Comparison of ENCODE assay signal across 8 cellular contexts in the genomic region with DNA sequence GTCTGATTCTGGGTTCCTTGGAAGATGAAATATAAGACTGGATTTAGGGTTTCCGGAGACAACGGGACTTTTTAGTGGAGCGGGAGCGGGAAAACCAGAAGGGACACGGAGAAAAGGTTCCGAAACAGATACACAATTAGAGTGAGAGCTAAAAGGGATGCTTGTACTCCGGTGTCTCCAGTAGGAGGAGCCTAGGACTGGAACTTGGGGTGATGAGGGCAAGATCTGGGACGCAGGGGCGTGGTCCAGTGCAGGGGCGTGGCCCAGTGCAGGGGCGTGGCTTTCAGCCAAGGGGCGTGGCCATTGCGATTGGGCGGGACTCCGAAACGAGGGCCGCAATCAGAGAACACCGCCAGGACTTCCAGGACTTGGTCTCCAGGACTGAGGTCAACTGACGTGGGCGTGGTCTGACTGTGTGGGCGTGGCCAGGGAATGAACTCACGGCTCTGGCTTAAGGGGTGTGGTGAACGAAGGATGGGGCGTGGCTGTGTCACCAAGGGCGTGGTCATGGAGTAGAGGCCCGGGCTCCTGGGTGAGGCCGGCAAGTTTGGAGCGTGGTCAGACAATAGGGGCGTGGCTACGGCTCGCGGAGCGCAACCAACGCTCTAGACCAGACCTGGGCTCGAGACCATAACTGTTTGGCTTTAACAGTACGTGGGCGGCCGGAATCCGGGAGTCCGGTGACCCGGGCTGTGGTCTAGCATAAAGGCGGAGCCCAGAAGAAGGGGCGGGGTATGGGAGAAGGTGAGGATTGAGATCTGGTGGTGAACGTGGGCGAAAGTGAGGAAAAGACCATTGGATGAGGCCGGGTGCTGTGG. TPM values are rescaled to one million over a fixed set of nuclear protein-coding genes. Genes with fewer than 3 reads are reported as not detected.
DNase-seq lines count a peak whose midpoint lies in the region; ATAC-seq, FAIRE-seq and TF ChIP-seq lines count a peak whose summit lies in the region.

Gene DKKL1 (plus strand): TSS at position 613 of the 818 bp plus-strand sequence. CDS start 122 bp downstream, at position 735.

- peaks cover 42% of the 10 kb centered on the region for H3K4me1 ChIP-seq in CD8-positive, alpha-beta T cell (ENCODE audit: insufficient read depth, low read length)
- H3K4me1 ChIP-seq in HCT116 (ENCODE audit: control insufficient read depth in 1 of 2, insufficient read depth in 2 of 2, low read length in 2 of 2) (peaks cover 10 to 27% of the 10 kb centered on the region in 2 experiments), mesenchymal stem cell (ENCODE audit: control insufficient read depth, insufficient read depth, low read depth, low read length) (peaks cover 16% of the 10 kb centered on the region)

- no peak for TF ChIP-seq CTCF in CD8-positive, alpha-beta T cell (IDR thresholded peaks at IDR 0.05)
- peak in 1 of 3 experiments; percentile 22; a peak in 3 of 6 replicates for TF ChIP-seq CTCF in HCT116 (IDR thresholded peaks at IDR 0.05 in 2 of 3, conservative IDR thresholded peaks at IDR 0.05 in 1 of 3; ENCODE audit: borderline replicate concordance in 1 of 3, insufficient read depth in 1 of 3, low read depth in 2 of 3, low read length in 2 of 3)

- peak within 1 kb of the TSS; percentile 62 for H4K8ac ChIP-seq in mesenchymal stem cell (ENCODE audit: low read length)

- RAD21 ChIA-PET in HCT116 (lab: Charles Lee; ENCODE audit: low non-redundant PET in 1 of 2, low total read pairs in 2 of 2, uncharacterized antibody in 2 of 2, unreplicated experiment in 2 of 2), result interaction anchor here in 1 of 2 experiments (1.0 kb wide), 1 partner anchor 28 kb away, joined by 3 read pairs; no protein-coding TSS in a partner anchor

- H3K27me3 ChIP-seq in CD8-positive, alpha-beta T cell (ENCODE audit: insufficient read depth, low read length), result peaks cover 7% of the 10 kb centered on the region
- H3K27me3 ChIP-seq in HCT116 (ENCODE audit: insufficient read depth, low read length) (no peaks in the 10 kb centered on the region), mesenchymal stem cell (ENCODE audit: control insufficient read depth in 1 of 2, insufficient read depth in 1 of 2, low read length in 2 of 2) (no peaks in the 10 kb centered on the region)

- peak within 1 kb of the TSS; percentile 31 for H3K4me3 ChIP-seq in CD8-positive, alpha-beta T cell (ENCODE audit: low read depth, low read length)
- H3K4me3 ChIP-seq in HCT116 (replicated peaks in 1 of 2; ENCODE audit: low read depth in 1 of 2, low read length in 2 of 2) (peak within 1 kb of the TSS; percentile 93), mesenchymal stem cell (ENCODE audit: insufficient read depth in 1 of 2, low read depth in 1 of 2, low read length in 2 of 2) (peak within 1 kb of the TSS; percentile 44 to 90)

- no peak within 1 kb of the TSS for H3K27ac Mint-ChIP-seq in CD8-positive, alpha-beta T cell

- H2AK5ac ChIP-seq in mesenchymal stem cell (ENCODE audit: low read length, severe bottlenecking), result peak within 1 kb of the TSS; percentile 38

- no peak for TF ChIP-seq POLR2A in HCT116 (IDR thresholded peaks at IDR 0.05; ENCODE audit: borderline replicate concordance, extremely low read depth, insufficient read depth, insufficient read length)

- peak within 1 kb of the TSS; percentile 100 for H3K4me2 ChIP-seq in HCT116 (ENCODE audit: low read length)
- peak within 1 kb of the TSS; percentile 75 for H3K4me2 ChIP-seq in mesenchymal stem cell (ENCODE audit: low read length, poor library complexity, severe bottlenecking)

- H3K27ac ChIP-seq in CD8-positive, alpha-beta T cell (ENCODE audit: low read depth, low read length), result no peak within 1 kb of the TSS
- H3K27ac ChIP-seq in HCT116 (ENCODE audit: low read depth, low read length) (peak within 1 kb of the TSS; percentile 94), mesenchymal stem cell (ENCODE audit: low read length, poor library complexity, severe bottlenecking) (peak within 1 kb of the TSS; percentile 83)

- no peaks in the 10 kb centered on the region for H3K9me2 ChIP-seq in HCT116 (ENCODE audit: insufficient read depth)

- DNase-seq in CD8-positive, alpha-beta T cell, result peak; percentile 26 to 77 (median 49)
- DNase-seq in HCT116 (ENCODE audit: low read depth, low spot score) (peak; percentile 99), NCI-H524 treated with DMSO at 0.1 percent for 48 hours (lab: John Stamatoyannopoulos, UW) (peak; percentile 58), mesenchymal stem cell (peak; percentile 99), GDM1 (lab: John Stamatoyannopoulos, UW) (no peak)
- peak; percentile 19 to 34 for DNase-seq in activated CD8-positive, alpha-beta memory T cell treated with anti-CD3 and anti-CD28 coated beads for 1 hour (ENCODE audit: extremely low read depth in 1 of 2, low read depth in 1 of 2)
- peak; percentile 71 to 85 (median 82) for DNase-seq in stimulated activated CD4-positive, alpha-beta T cell treated with anti-CD3 and anti-CD28 coated beads, TNF-alpha, amount 100 ng/mL, for 48 hours (ENCODE audit: low read depth in 3 of 3)

- no peaks in the 10 kb centered on the region for H3K36me3 Mint-ChIP-seq in CD8-positive, alpha-beta T cell

- no TSS peak for BruUV-seq in HCT116 (replicated peaks; lab: Mats Ljungman, UMichigan)

- H2BK5ac ChIP-seq in mesenchymal stem cell (ENCODE audit: low read depth, low read length, poor library complexity, severe bottlenecking), result peak within 1 kb of the TSS; percentile 35

- H4K20me1 ChIP-seq in HCT116 (ENCODE audit: insufficient read depth), result no peaks in the 10 kb centered on the region

- no peak within 1 kb of the TSS for H2BK12ac ChIP-seq in mesenchymal stem cell (ENCODE audit: low read length in 2 of 2)

- no peak; the same call in none of the 2 replicates for TF ChIP-seq RAD21 in HCT116 (IDR thresholded peaks at IDR 0.05; ENCODE audit: low read depth)

- peaks cover 31% of the 10 kb centered on the region for H3K27me3 Mint-ChIP-seq in CD8-positive, alpha-beta T cell (ENCODE audit: low read depth)

- CTCF ChIA-PET in CD8-positive, alpha-beta T cell (lab: Charles Lee), result no interaction called here
- CTCF ChIA-PET in HCT116 (lab: Charles Lee), result interaction anchor here (0.6 to 1.1 kb wide), 5 partner anchors 21 to 939 kb away, joined by 3 to 4 read pairs (median 3); partner anchors contain the start of gene DHDH

- peak within 1 kb of the TSS; percentile 29 for H2AFZ ChIP-seq in HCT116 (ENCODE audit: low read depth, low read length, poor library complexity, severe bottlenecking)
- H2AFZ ChIP-seq in mesenchymal stem cell (ENCODE audit: low read depth, low read length), result peak within 1 kb of the TSS; percentile 66

- under 1% methylated on average over 46 of the region's 46 CpGs for WGBS in mesenchymal stem cell

- H3K9ac ChIP-seq in HCT116 (ENCODE audit: low read length), result peak within 1 kb of the TSS; percentile 97
- peak within 1 kb of the TSS; percentile 93 for H3K9ac ChIP-seq in mesenchymal stem cell (ENCODE audit: low read length)

- intact Hi-C loops in CD8-positive, alpha-beta T cell (cut with DNase I, micrococcal nuclease), result loop anchor here (1.0 to 2.0 kb wide), 2 partner anchors 28 to 29 kb away; partner anchors contain the start of gene CD37 (in 2 of the 2)
- intact Hi-C loops in HCT116 (cut with micrococcal nuclease), result loop anchor here (1.0 kb wide), 1 partner anchor 80 kb away; no protein-coding TSS in a partner anchor

- no peaks in the 10 kb centered on the region for H3K9me3 ChIP-seq in CD8-positive, alpha-beta T cell (ENCODE audit: low read length)
- H3K9me3 ChIP-seq in HCT116 (ENCODE audit: control insufficient read depth in 1 of 2, insufficient read depth in 1 of 2, low read depth in 1 of 2, low read length in 2 of 2) (no peaks in the 10 kb centered on the region; a peak in 1 of 4 replicates), mesenchymal stem cell (ENCODE audit: control insufficient read depth, low read length) (no peaks in the 10 kb centered on the region)

- H3K79me2 ChIP-seq in HCT116 (ENCODE audit: insufficient read depth, low read length), result peaks cover 4% of the 10 kb centered on the region; the same call in 1 of the 2 replicates

- H4K91ac ChIP-seq in mesenchymal stem cell (ENCODE audit: low read length), result no peak within 1 kb of the TSS

- H3K4me1 Mint-ChIP-seq in CD8-positive, alpha-beta T cell (ENCODE audit: low read depth), result peaks cover 6% of the 10 kb centered on the region

- no peaks in the 10 kb centered on the region for H3K36me3 ChIP-seq in CD8-positive, alpha-beta T cell (ENCODE audit: insufficient read depth, low read length)
- H3K36me3 ChIP-seq in HCT116 (ENCODE audit: control insufficient read depth in 1 of 2, insufficient read depth in 2 of 2, low read length in 2 of 2) (peaks cover 5 to 6% of the 10 kb centered on the region in 2 experiments; a peak in 2 of 4 replicates), mesenchymal stem cell (ENCODE audit: control insufficient read depth in 1 of 2, insufficient read depth in 2 of 2, low read depth in 1 of 2, low read length in 2 of 2) (peaks cover 6 to 15% of the 10 kb centered on the region in 2 experiments)

- H3K79me1 ChIP-seq in mesenchymal stem cell (replicated peaks; ENCODE audit: low read length, poor library complexity, severe bottlenecking), result peaks cover 6% of the 10 kb centered on the region

- POLR2A ChIA-PET in CD8-positive, alpha-beta T cell (lab: Charles Lee), result interaction anchor here (0.7 kb wide), 1 partner anchor 50 kb away, joined by 3 read pairs; no protein-coding TSS in a partner anchor
- POLR2A ChIA-PET in HCT116 (lab: Charles Lee), result interaction anchor here (0.7 to 1.7 kb wide), 3 partner anchors 12 to 277 kb away, joined by 3 to 14 read pairs (median 4); partner anchors contain the start of genes ALDH16A1 and RRAS

- peak within 1 kb of the TSS; percentile 64 to 70 for H3K4ac ChIP-seq in mesenchymal stem cell (ENCODE audit: low read depth in 1 of 2, low read length in 2 of 2)

- H3K23ac ChIP-seq in mesenchymal stem cell (ENCODE audit: low read length in 2 of 2), result peak within 1 kb of the TSS in 1 of 2 experiments; percentile 57

- no peaks in the 10 kb centered on the region for H3K9me3 Mint-ChIP-seq in CD8-positive, alpha-beta T cell

- H2BK120ac ChIP-seq in mesenchymal stem cell (ENCODE audit: low read depth, low read length), result peak within 1 kb of the TSS; percentile 86

- peak within 1 kb of the TSS in 1 of 2 experiments; percentile 9 for H3K14ac ChIP-seq in mesenchymal stem cell (ENCODE audit: low read length in 2 of 2)

- peak within 1 kb of the TSS; percentile 52 to 88 for H3K18ac ChIP-seq in mesenchymal stem cell (ENCODE audit: low read depth in 1 of 2, low read length in 2 of 2)

- H3K4me3 Mint-ChIP-seq in CD8-positive, alpha-beta T cell, result no peak within 1 kb of the TSS

- ATAC-seq in CD8-positive, alpha-beta T cell, result peak; percentile 81
- peak; percentile 86 for ATAC-seq in HCT116

- no peak within 1 kb of the TSS for H2BK15ac ChIP-seq in mesenchymal stem cell (ENCODE audit: low read depth, poor library complexity, severe bottlenecking)

- FAIRE-seq in endometrium (lab: Jason Lieb, UNC), result peak; percentile 98

TF ChIP-seq in HCT116, 20 proteins besides CTCF, POLR2A, EP300 and RAD21 (continues in another document):
- TF ChIP-seq SP1 (IDR thresholded peaks at IDR 0.05; ENCODE audit: low read depth) (peak; percentile 68), CEBPB (IDR thresholded peaks at IDR 0.05; ENCODE audit: low read depth) (no peak)

RNA-seq across cellular contexts. Expression of gene DKKL1, which starts in this region (rescaled TPM):
- total RNA-seq in CD8-positive, alpha-beta T cell, result not detected
- 1.0 TPM for total RNA-seq in HCT116 (2021; ENCODE audit: unreplicated experiment)
- polyA plus RNA-seq in HCT116 (2012), result 1.1 TPM in 2 replicates
- polyA plus RNA-seq in mesenchymal stem cell (2013, experiment 1 of 2), result 0.46 TPM
- polyA plus RNA-seq in mesenchymal stem cell (2013, experiment 2 of 2), result 0.70 TPM

Comparison
In these comparisons a context has a peak if more than half of its experiments do, and no peak if none do; other contexts are left out.
1. Peak in DNase-seq, ATAC-seq and H3K4me3 ChIP-seq in CD8-positive, alpha-beta T cell; RNA of the gene not detected or under 1 TPM.
2. H3K4me3 ChIP-seq: peak in every context shown above with its lines; median percentile 93 in HCT116; 67 in mesenchymal stem cell; 31 in CD8-positive, alpha-beta T cell.